ENCODE assay signal across 1 cellular context in the genomic region with DNA sequence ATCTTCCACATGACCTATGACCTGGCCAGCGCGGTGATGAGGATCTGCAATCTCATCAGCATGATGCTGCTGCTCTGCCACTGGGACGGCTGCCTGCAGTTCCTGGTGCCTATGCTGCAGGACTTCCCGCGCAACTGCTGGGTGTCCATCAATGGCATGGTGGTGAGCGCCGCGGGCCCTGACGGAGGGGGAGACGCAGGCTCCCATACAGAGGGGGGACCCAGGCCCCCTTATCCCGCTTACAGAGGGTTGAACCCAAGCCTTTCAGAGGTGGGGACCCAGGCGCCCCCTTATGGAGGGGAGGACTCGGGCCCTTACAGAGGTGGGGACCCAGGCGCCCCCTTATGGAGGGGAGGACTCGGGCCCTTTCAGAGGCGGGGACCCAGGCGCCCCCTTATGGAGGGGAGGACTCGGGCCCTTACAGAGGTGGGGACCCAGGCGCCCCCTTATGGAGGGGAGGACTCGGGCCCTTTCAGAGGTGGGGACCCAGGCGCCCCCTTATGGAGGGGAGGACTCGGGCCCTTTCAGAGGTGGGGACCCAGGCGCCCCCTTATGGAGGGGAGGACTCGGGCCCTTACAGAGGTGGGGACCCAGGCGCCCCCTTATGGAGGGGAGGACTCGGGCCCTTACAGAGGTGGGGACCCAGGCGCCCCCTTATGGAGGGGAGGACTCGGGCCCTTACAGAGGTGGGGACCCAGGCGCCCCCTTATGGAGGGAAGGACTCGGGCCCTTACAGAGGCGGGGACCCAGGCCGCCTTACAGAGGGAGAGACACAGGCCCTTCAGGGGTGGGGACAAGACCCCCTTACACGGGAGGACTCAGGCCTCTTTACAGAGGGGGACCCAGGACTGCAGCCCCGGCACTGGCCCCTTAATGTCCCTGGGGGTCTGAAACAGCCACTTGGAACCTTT.
TF ChIP-seq lines count a peak whose summit lies in the region.
"Not testable (repeated sequence)": the region's sequence is repeated elsewhere in the genome, so short reads cannot be mapped to it uniquely, and the experiment has no call there.

No MANE protein-coding gene starts in this region.

TF ChIP-seq in K562, 482 proteins besides CTCF, POLR2A, EP300 and RAD21 (continues in another document):
- TF ChIP-seq CREM (IDR thresholded peaks at IDR 0.05; ENCODE audit: low read depth) = peak; percentile 47
- TF ChIP-seq, protein P1, sequence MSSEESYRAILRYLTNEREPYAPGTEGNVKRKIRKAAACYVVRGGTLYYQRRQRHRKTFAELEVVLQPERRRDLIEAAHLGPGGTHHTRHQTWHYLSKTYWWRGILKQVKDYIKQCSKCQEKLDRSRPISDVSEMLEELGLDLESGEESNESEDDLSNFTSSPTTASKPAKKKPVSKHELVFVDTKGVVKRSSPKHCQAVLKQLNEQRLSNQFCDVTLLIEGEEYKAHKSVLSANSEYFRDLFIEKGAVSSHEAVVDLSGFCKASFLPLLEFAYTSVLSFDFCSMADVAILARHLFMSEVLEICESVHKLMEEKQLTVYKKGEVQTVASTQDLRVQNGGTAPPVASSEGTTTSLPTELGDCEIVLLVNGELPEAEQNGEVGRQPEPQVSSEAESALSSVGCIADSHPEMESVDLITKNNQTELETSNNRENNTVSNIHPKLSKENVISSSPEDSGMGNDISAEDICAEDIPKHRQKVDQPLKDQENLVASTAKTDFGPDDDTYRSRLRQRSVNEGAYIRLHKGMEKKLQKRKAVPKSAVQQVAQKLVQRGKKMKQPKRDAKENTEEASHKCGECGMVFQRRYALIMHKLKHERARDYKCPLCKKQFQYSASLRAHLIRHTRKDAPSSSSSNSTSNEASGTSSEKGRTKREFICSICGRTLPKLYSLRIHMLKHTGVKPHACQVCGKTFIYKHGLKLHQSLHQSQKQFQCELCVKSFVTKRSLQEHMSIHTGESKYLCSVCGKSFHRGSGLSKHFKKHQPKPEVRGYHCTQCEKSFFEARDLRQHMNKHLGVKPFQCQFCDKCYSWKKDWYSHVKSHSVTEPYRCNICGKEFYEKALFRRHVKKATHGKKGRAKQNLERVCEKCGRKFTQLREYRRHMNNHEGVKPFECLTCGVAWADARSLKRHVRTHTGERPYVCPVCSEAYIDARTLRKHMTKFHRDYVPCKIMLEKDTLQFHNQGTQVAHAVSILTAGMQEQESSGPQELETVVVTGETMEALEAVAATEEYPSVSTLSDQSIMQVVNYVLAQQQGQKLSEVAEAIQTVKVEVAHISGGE (CRISPR knock-in tag; IDR thresholded peaks at IDR 0.05) = peak in 1 of 3 experiments; percentile 78; a peak in 2 of 6 replicates
- TF ChIP-seq SP2 (IDR thresholded peaks at IDR 0.05; ENCODE audit: extremely low read depth, low read depth, low read length, poor library complexity, severe bottlenecking) = peak; percentile 89
- peak; percentile 22 to 42; a peak in 2 of 4 replicates for TF ChIP-seq TBL1XR1 (IDR thresholded peaks at IDR 0.05; ENCODE audit: low read length in 2 of 2)
- 0 out of 2 replicates have a peak, but pooled peaks have one; percentile 20 for TF ChIP-seq DMBX1 (CRISPR knock-in tag; IDR thresholded peaks at IDR 0.05; ENCODE audit: borderline replicate concordance)
- TF ChIP-seq, protein P2, sequence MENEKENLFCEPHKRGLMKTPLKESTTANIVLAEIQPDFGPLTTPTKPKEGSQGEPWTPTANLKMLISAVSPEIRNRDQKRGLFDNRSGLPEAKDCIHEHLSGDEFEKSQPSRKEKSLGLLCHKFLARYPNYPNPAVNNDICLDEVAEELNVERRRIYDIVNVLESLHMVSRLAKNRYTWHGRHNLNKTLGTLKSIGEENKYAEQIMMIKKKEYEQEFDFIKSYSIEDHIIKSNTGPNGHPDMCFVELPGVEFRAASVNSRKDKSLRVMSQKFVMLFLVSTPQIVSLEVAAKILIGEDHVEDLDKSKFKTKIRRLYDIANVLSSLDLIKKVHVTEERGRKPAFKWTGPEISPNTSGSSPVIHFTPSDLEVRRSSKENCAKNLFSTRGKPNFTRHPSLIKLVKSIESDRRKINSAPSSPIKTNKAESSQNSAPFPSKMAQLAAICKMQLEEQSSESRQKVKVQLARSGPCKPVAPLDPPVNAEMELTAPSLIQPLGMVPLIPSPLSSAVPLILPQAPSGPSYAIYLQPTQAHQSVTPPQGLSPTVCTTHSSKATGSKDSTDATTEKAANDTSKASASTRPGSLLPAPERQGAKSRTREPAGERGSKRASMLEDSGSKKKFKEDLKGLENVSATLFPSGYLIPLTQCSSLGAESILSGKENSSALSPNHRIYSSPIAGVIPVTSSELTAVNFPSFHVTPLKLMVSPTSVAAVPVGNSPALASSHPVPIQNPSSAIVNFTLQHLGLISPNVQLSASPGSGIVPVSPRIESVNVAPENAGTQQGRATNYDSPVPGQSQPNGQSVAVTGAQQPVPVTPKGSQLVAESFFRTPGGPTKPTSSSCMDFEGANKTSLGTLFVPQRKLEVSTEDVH (IDR thresholded peaks at IDR 0.05; ENCODE audit: low read depth, partially characterized antibody) = peak; percentile 31
- TF ChIP-seq GABPB1 (CRISPR knock-in tag; IDR thresholded peaks at IDR 0.05) = peak; percentile 56; the same call in 1 of the 2 replicates
- TF ChIP-seq CBX3 (IDR thresholded peaks at IDR 0.05; ENCODE audit: borderline replicate concordance in 1 of 2, low read length in 2 of 2) = peak in 1 of 2 experiments; percentile 57; a peak in 1 of 3 replicates
- peak; percentile 70; the same call in 1 of the 2 replicates for TF ChIP-seq PHF8 (IDR thresholded peaks at IDR 0.05; ENCODE audit: borderline replicate concordance, low read length)
- TF ChIP-seq POU5F1 (IDR thresholded peaks at IDR 0.05; ENCODE audit: borderline replicate concordance, low read depth, low read length, partially characterized antibody) = peak; percentile 16
- TF ChIP-seq KDM4B (IDR thresholded peaks at IDR 0.05; ENCODE audit: borderline replicate concordance in 2 of 2, low read depth in 1 of 2) = peak in 1 of 2 experiments; percentile 46; a peak in 1 of 4 replicates
- TF ChIP-seq, protein P3, sequence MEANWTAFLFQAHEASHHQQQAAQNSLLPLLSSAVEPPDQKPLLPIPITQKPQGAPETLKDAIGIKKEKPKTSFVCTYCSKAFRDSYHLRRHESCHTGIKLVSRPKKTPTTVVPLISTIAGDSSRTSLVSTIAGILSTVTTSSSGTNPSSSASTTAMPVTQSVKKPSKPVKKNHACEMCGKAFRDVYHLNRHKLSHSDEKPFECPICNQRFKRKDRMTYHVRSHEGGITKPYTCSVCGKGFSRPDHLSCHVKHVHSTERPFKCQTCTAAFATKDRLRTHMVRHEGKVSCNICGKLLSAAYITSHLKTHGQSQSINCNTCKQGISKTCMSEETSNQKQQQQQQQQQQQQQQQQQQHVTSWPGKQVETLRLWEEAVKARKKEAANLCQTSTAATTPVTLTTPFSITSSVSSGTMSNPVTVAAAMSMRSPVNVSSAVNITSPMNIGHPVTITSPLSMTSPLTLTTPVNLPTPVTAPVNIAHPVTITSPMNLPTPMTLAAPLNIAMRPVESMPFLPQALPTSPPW (CRISPR knock-in tag; IDR thresholded peaks at IDR 0.05) = peak; percentile 86
- peak; percentile 53 to 66; a peak in 3 of 4 replicates for TF ChIP-seq SIX5 (IDR thresholded peaks at IDR 0.05; ENCODE audit: borderline replicate concordance in 1 of 2, insufficient read depth in 1 of 2, low read depth in 1 of 2, low read length in 2 of 2)
- TF ChIP-seq RBFOX2 (IDR thresholded peaks at IDR 0.05; ENCODE audit: low read depth, low read length) = peak; percentile 74
- TF ChIP-seq CXXC5 (CRISPR knock-in tag; IDR thresholded peaks at IDR 0.05) = peak; percentile 38
- TF ChIP-seq RCOR1 (IDR thresholded peaks at IDR 0.05; ENCODE audit: borderline replicate concordance in 1 of 2, low read depth in 2 of 2, low read length in 2 of 2) = peak in 1 of 2 experiments; percentile 45; a peak in 1 of 4 replicates
- TF ChIP-seq HCFC1 (IDR thresholded peaks at IDR 0.05; ENCODE audit: low read depth, low read length) = peak; percentile 81
- TF ChIP-seq NR2C1 (IDR thresholded peaks at IDR 0.05) = peak; percentile 94
- peak; percentile 96 for TF ChIP-seq NR2C1 (tag; IDR thresholded peaks at IDR 0.05)
- peak; percentile 100 for TF ChIP-seq KAT2B (IDR thresholded peaks at IDR 0.05; ENCODE audit: low read depth, low read length)
- peak; percentile 27; the same call in 1 of the 2 replicates for TF ChIP-seq ZNF263 (CRISPR knock-in tag; IDR thresholded peaks at IDR 0.05; ENCODE audit: borderline replicate concordance)
- TF ChIP-seq ELF2 (CRISPR knock-in tag; IDR thresholded peaks at IDR 0.05) = peak; percentile 57; the same call in 1 of the 2 replicates
- peak; percentile 22; the same call in 1 of the 2 replicates for TF ChIP-seq ZNF165 (CRISPR knock-in tag; IDR thresholded peaks at IDR 0.05; ENCODE audit: borderline replicate concordance)
- TF ChIP-seq, protein P4, sequence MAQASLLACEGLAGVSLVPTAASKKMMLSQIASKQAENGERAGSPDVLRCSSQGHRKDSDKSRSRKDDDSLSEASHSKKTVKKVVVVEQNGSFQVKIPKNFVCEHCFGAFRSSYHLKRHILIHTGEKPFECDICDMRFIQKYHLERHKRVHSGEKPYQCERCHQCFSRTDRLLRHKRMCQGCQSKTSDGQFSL (CRISPR knock-in tag; IDR thresholded peaks at IDR 0.05) = not testable (repeated sequence)
- TF ChIP-seq, protein P4 (tag; IDR thresholded peaks at IDR 0.05) = peak in 1 of 2 experiments; percentile 67; a peak in 1 of 4 replicates
- peak; percentile 30 to 70; a peak in 1 of 4 replicates for TF ChIP-seq SIN3A (IDR thresholded peaks at IDR 0.05; ENCODE audit: borderline replicate concordance in 2 of 2, control insufficient read depth in 1 of 2, low read depth in 2 of 2, low read length in 2 of 2)
- TF ChIP-seq ZNF766 (CRISPR knock-in tag; conservative IDR thresholded peaks at IDR 0.05) = peak; percentile 84
- TF ChIP-seq, protein P5, sequence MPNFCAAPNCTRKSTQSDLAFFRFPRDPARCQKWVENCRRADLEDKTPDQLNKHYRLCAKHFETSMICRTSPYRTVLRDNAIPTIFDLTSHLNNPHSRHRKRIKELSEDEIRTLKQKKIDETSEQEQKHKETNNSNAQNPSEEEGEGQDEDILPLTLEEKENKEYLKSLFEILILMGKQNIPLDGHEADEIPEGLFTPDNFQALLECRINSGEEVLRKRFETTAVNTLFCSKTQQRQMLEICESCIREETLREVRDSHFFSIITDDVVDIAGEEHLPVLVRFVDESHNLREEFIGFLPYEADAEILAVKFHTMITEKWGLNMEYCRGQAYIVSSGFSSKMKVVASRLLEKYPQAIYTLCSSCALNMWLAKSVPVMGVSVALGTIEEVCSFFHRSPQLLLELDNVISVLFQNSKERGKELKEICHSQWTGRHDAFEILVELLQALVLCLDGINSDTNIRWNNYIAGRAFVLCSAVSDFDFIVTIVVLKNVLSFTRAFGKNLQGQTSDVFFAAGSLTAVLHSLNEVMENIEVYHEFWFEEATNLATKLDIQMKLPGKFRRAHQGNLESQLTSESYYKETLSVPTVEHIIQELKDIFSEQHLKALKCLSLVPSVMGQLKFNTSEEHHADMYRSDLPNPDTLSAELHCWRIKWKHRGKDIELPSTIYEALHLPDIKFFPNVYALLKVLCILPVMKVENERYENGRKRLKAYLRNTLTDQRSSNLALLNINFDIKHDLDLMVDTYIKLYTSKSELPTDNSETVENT (CRISPR knock-in tag; IDR thresholded peaks at IDR 0.05) = peak; percentile 98
- TF ChIP-seq MBD2 (IDR thresholded peaks at IDR 0.05; ENCODE audit: borderline replicate concordance, low read depth) = peak; percentile 86
- 0 out of 2 replicates have a peak, but pooled peaks have one; percentile 39 for TF ChIP-seq ZNF175 (CRISPR knock-in tag; IDR thresholded peaks at IDR 0.05; ENCODE audit: low read depth)
- TF ChIP-seq, protein P6, sequence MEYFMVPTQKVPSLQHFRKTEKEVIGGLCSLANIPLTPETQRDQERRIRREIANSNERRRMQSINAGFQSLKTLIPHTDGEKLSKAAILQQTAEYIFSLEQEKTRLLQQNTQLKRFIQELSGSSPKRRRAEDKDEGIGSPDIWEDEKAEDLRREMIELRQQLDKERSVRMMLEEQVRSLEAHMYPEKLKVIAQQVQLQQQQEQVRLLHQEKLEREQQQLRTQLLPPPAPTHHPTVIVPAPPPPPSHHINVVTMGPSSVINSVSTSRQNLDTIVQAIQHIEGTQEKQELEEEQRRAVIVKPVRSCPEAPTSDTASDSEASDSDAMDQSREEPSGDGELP (CRISPR knock-in tag; IDR thresholded peaks at IDR 0.05; ENCODE audit: borderline replicate concordance) = peak; percentile 53; the same call in 1 of the 2 replicates
- peak; percentile 79 for TF ChIP-seq GABPA (tag; conservative IDR thresholded peaks at IDR 0.05; ENCODE audit: low read depth)
- peak; percentile 57 for TF ChIP-seq MAFG (tag; conservative IDR thresholded peaks at IDR 0.05)
- 0 out of 2 replicates have a peak, but pooled peaks have one; percentile 22 for TF ChIP-seq E2F3 (CRISPR knock-in tag; IDR thresholded peaks at IDR 0.05)
- TF ChIP-seq FIP1L1 (IDR thresholded peaks at IDR 0.05; ENCODE audit: low read depth, low read length, poor library complexity, severe bottlenecking) = peak; percentile 90
- TF ChIP-seq DIDO1 (tag; IDR thresholded peaks at IDR 0.05; ENCODE audit: low read depth) = peak; percentile 67
- 0 out of 2 replicates have a peak, but pooled peaks have one; percentile 21 for TF ChIP-seq SMARCE1 (IDR thresholded peaks at IDR 0.05)
- TF ChIP-seq, protein P7, sequence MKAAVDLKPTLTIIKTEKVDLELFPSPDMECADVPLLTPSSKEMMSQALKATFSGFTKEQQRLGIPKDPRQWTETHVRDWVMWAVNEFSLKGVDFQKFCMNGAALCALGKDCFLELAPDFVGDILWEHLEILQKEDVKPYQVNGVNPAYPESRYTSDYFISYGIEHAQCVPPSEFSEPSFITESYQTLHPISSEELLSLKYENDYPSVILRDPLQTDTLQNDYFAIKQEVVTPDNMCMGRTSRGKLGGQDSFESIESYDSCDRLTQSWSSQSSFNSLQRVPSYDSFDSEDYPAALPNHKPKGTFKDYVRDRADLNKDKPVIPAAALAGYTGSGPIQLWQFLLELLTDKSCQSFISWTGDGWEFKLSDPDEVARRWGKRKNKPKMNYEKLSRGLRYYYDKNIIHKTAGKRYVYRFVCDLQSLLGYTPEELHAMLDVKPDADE (conservative IDR thresholded peaks at IDR 0.05; ENCODE audit: control insufficient read depth, low read depth, low read length) = peak; percentile 93
- TF ChIP-seq RNF2 (IDR thresholded peaks at IDR 0.05) = peak; percentile 79
- TF ChIP-seq HDAC1 (IDR thresholded peaks at IDR 0.05) = peak in 1 of 2 experiments; percentile 39; a peak in 1 of 4 replicates
- 0 out of 2 replicates have a peak, but pooled peaks have one; percentile 40 for TF ChIP-seq SMAD3 (CRISPR knock-in tag; conservative IDR thresholded peaks at IDR 0.05)
